19 cellular contexts compared by ENCODE assay signal in genomic region chr2:149033716-149034115, GRCh38. TPM values are rescaled to one million over a fixed set of nuclear protein-coding genes. Genes with fewer than 3 reads are reported as not detected.
DNase-seq lines count a peak whose midpoint lies in the region; FAIRE-seq and TF ChIP-seq lines count a peak whose summit lies in the region.
"Had no signal": no experiment of that assay in that cellular context is flagged by ENCODE, and none has a peak within 500 bp of the region (broad histone marks: within the 10 kb centered on the region; RNA-seq: fewer than 3 reads in every experiment).

No MANE protein-coding gene starts in this region.

- no peaks in the 10 kb centered on the region for H3K9me3 Mint-ChIP-seq in MCF 10A (ENCODE audit: unreplicated experiment)
- H3K9me3 Mint-ChIP-seq: activated naive CD8-positive, alpha-beta T cell treated with anti-CD3 and anti-CD28 coated beads, Interleukin-2, amount 50 U/mL, for 24 hours; activated T-cell treated with anti-CD3 and anti-CD28 coated beads, Interleukin-2, amount 50 U/mL, for 72 hours had no signal

- no peak overlapping the region for H3K27ac Mint-ChIP-seq in MCF 10A (ENCODE audit: low read depth, unreplicated experiment)
- H3K27ac Mint-ChIP-seq: activated naive CD8-positive, alpha-beta T cell treated with anti-CD3 and anti-CD28 coated beads, Interleukin-2, amount 50 U/mL, for 24 hours; activated T-cell treated with anti-CD3 and anti-CD28 coated beads, Interleukin-2, amount 50 U/mL, for 72 hours had no signal

- H3K27me3 ChIP-seq in bronchial epithelial cell (ENCODE audit: control insufficient read depth, insufficient read depth, low read length): no peaks in the 10 kb centered on the region
- H3K27me3 ChIP-seq in stomach: peaks cover 0 to 40% (median 4%) of the 10 kb centered on the region in 3 donors

- no TSS peak for BruUV-seq in MCF 10A (replicated peaks; lab: Mats Ljungman, UMichigan)

- CTCF ChIA-PET in MCF 10A (lab: Yijun Ruan, JAX): interaction anchor here (0.6 to 0.7 kb wide), 2 partner anchors 16 to 1284 kb away, joined by 3 read pairs; no protein-coding TSS in a partner anchor

- no peaks in the 10 kb centered on the region for H3K36me3 Mint-ChIP-seq in MCF 10A (ENCODE audit: insufficient read depth, unreplicated experiment)

- H3K36me3 ChIP-seq in bronchial epithelial cell (ENCODE audit: control insufficient read depth, insufficient read depth, low read length) (no peaks in the 10 kb centered on the region), stomach (no peaks in the 10 kb centered on the region)
- H3K36me3 ChIP-seq: gastrocnemius medialis, neutrophil, sigmoid colon had no signal

- FAIRE-seq in bronchial epithelial cell (lab: Jason Lieb, UNC): no peak
- FAIRE-seq: endometrium, HepG2, urothelium cell line had no signal

- intact Hi-C loops in stomach (cut with DNase I; ENCODE audit: low total_unique reads): loop anchor here (10.0 kb wide), 1 partner anchor 281 kb away; no protein-coding TSS in a partner anchor
- intact Hi-C loops in MCF 10A (cut with micrococcal nuclease): no loop called here

- TF ChIP-seq CTCF in bronchial epithelial cell (IDR thresholded peaks at IDR 0.05; ENCODE audit: insufficient read depth, low read length, severe bottlenecking) (no peak), stomach (IDR thresholded peaks at IDR 0.05) (no peak), MCF 10A (IDR thresholded peaks at IDR 0.05; ENCODE audit: unreplicated experiment) (no peak)

- H3K4me3 Mint-ChIP-seq in MCF 10A (ENCODE audit: unreplicated experiment): no peak overlapping the region
- H3K4me3 Mint-ChIP-seq: activated naive CD8-positive, alpha-beta T cell treated with anti-CD3 and anti-CD28 coated beads, Interleukin-2, amount 50 U/mL, for 24 hours; activated T-cell treated with anti-CD3 and anti-CD28 coated beads, Interleukin-2, amount 50 U/mL, for 72 hours had no signal

- TF ChIP-seq POLR2A in stomach (IDR thresholded peaks at IDR 0.05): no peak

- peak; percentile 11 for DNase-seq in NCI-H1417 treated with DMSO at 0.1 percent for 48 hours (lab: John Stamatoyannopoulos, UW)
- DNase-seq in NCI-H345 (lab: John Stamatoyannopoulos, UW): peak; percentile 82
- DNase-seq in bronchial epithelial cell (ENCODE audit: low read depth): peak; percentile 63
- DNase-seq in stomach: peak; percentile 63
- DNase-seq in MCF 10A (ENCODE audit: unreplicated experiment): no peak
- no peak for DNase-seq in hepatic stellate cell (ENCODE audit: low spot score)
- no peak for DNase-seq in NOMO-1 treated with DMSO at 0.1 percent for 48 hours (lab: John Stamatoyannopoulos, UW; ENCODE audit: unreplicated experiment)
- DNase-seq: activated CD4-positive, alpha-beta T cell treated with anti-CD3 and anti-CD28 coated beads, Interleukin-2, amount 50 U/mL, for 48 hours; activated naive CD8-positive, alpha-beta T cell treated with anti-CD3 and anti-CD28 coated beads, Interleukin-2, amount 50 U/mL, for 24 hours; activated T-cell treated with anti-CD3 and anti-CD28 coated beads, Interleukin-2, amount 50 U/mL, for 72 hours; caudate nucleus; gastrocnemius medialis; mesenchymal stem cell; sigmoid colon; stimulated activated CD4-positive, alpha-beta T cell treated with anti-CD3 and anti-CD28 coated beads, Interleukin-4, amount 100 ng/mL, for 24 hours had no signal

- H3K27me3 Mint-ChIP-seq in MCF 10A (ENCODE audit: insufficient read depth, unreplicated experiment): no peaks in the 10 kb centered on the region

- WGBS in stomach, 5 donors: 30 to 63% (median 42%) methylated on average over 7 to 8 of the region's 8 CpGs

- no peaks in the 10 kb centered on the region for H3K9me3 ChIP-seq in stomach
- H3K9me3 ChIP-seq: gastrocnemius medialis, neutrophil, sigmoid colon had no signal

- no peaks in the 10 kb centered on the region for H3K4me1 Mint-ChIP-seq in MCF 10A (ENCODE audit: insufficient read depth, unreplicated experiment)
- H3K4me1 Mint-ChIP-seq: activated naive CD8-positive, alpha-beta T cell treated with anti-CD3 and anti-CD28 coated beads, Interleukin-2, amount 50 U/mL, for 24 hours had no signal

- POLR2A ChIA-PET in MCF 10A (lab: Yijun Ruan, JAX): interaction anchor here (0.6 kb wide), 1 partner anchor 14 kb away, joined by 4 read pairs; no protein-coding TSS in a partner anchor

- H3K4me1 ChIP-seq in stomach: peaks cover 4 to 32% (median 11%) of the 10 kb centered on the region in 4 donors
- H3K4me1 ChIP-seq: gastrocnemius medialis had no signal

- H3K27ac ChIP-seq in stomach: no peak overlapping the region
- H3K27ac ChIP-seq: gastrocnemius medialis, neutrophil, sigmoid colon had no signal

- H3K4me3 ChIP-seq in bronchial epithelial cell (ENCODE audit: low read depth, low read length) (no peak overlapping the region), stomach (no peak overlapping the region)
- H3K4me3 ChIP-seq: gastrocnemius medialis, sigmoid colon had no signal

- no peak for TF ChIP-seq EP300 in stomach (IDR thresholded peaks at IDR 0.05)

RNA-seq across cellular contexts. Expression of gene LYPD6B, which starts 4.8 kb away (rescaled TPM):
- total RNA-seq in bronchial epithelial cell (14.7 and 34.2 TPM in 2 replicates), stomach (10 to 100 TPM in 4 of 5 donors, not detected in 1; 14.7 to 88.7 (median 36.4) TPM), MCF 10A (2022) (0.37 TPM in 2 replicates)
- polyA plus RNA-seq in stomach: 10 to 100 TPM; 10.9 to 74.1 (median 20.5) TPM
- total RNA-seq: activated T-cell treated with anti-CD3 and anti-CD28 coated beads, Interleukin-2, amount 50 U/mL, for 72 hours; gastrocnemius medialis; HepG2 had no signal
- polyA plus RNA-seq: HepG2 had no signal

Comparison
In these comparisons a context has a peak if more than half of its experiments do, and no peak if none do; other contexts are left out.
1. DNase-seq: peak in NCI-H1417 treated with DMSO at 0.1 percent for 48 hours (single experiment), NCI-H345 (single experiment), bronchial epithelial cell (single experiment) and stomach (single experiment); none in MCF 10A (single experiment), hepatic stellate cell (single experiment) and NOMO-1 treated with DMSO at 0.1 percent for 48 hours (single experiment).